ENCODE assay signal across 8 cellular contexts in the genomic region with DNA sequence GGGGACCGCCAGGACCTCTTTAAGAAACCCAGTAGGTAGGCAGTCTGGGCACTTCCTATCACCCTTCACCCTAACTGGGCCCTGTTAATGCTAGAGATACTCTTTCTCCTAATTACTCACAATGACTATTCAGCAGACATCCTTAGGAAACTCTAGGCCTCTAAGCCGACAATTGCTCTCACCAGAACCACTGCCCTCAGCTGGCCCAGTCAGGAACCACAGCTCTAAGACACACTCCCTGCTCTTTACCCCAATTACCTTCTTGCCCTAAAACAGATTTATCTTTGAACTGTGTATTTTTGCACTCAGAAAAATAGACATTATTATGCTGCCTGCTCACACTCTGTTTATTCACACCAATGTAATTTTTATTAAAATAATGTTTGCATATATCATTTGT.
A peak's percentile ranks its signal among the peaks of the same experiment; 100 is the strongest.
DNase-seq lines count a peak whose midpoint lies in the region; ATAC-seq and TF ChIP-seq lines count a peak whose summit lies in the region.

No MANE protein-coding gene starts in this region.

- H3K9me3 Mint-ChIP-seq in activated CD4-positive, alpha-beta memory T cell treated with anti-CD3 and anti-CD28 coated beads for 36 hours: no peaks in the 10 kb centered on the region
- peaks cover 2% of the 10 kb centered on the region for H3K9me3 Mint-ChIP-seq in activated CD4-positive, alpha-beta memory T cell treated with anti-CD3 and anti-CD28 coated beads, Interleukin-2, amount 10 ng/mL, durations not matched to agents 7 days and 5 days

- POLR2A ChIA-PET in activated CD4-positive, alpha-beta memory T cell treated with anti-CD3 and anti-CD28 coated beads for 36 hours (lab: Charles Lee): no interaction called here
- POLR2A ChIA-PET in activated CD4-positive, alpha-beta memory T cell treated with anti-CD3 and anti-CD28 coated beads, Interleukin-2, amount 10 ng/mL, durations not matched to agents 7 days and 5 days (lab: Charles Lee): no interaction called here

- H3K36me3 Mint-ChIP-seq in activated CD4-positive, alpha-beta memory T cell treated with anti-CD3 and anti-CD28 coated beads for 36 hours: no peaks in the 10 kb centered on the region
- no peaks in the 10 kb centered on the region for H3K36me3 Mint-ChIP-seq in activated CD4-positive, alpha-beta memory T cell treated with anti-CD3 and anti-CD28 coated beads, Interleukin-2, amount 10 ng/mL, durations not matched to agents 7 days and 5 days (ENCODE audit: low read depth)

- H3K27me3 Mint-ChIP-seq in activated CD4-positive, alpha-beta memory T cell treated with anti-CD3 and anti-CD28 coated beads for 36 hours: no peaks in the 10 kb centered on the region
- H3K27me3 Mint-ChIP-seq in activated CD4-positive, alpha-beta memory T cell treated with anti-CD3 and anti-CD28 coated beads, Interleukin-2, amount 10 ng/mL, durations not matched to agents 7 days and 5 days: peaks cover 2% of the 10 kb centered on the region

- peak; percentile 42; the same call in 1 of the 2 replicates for TF ChIP-seq CTCF in WI38 (IDR thresholded peaks at IDR 0.05; ENCODE audit: low read depth, low read length)

- no peak overlapping the region for H3K27ac Mint-ChIP-seq in activated CD4-positive, alpha-beta memory T cell treated with anti-CD3 and anti-CD28 coated beads for 36 hours
- no peak overlapping the region for H3K27ac Mint-ChIP-seq in activated CD4-positive, alpha-beta memory T cell treated with anti-CD3 and anti-CD28 coated beads, Interleukin-2, amount 10 ng/mL, durations not matched to agents 7 days and 5 days

- no peak overlapping the region for H3K4me3 Mint-ChIP-seq in activated CD4-positive, alpha-beta memory T cell treated with anti-CD3 and anti-CD28 coated beads for 36 hours
- H3K4me3 Mint-ChIP-seq in activated CD4-positive, alpha-beta memory T cell treated with anti-CD3 and anti-CD28 coated beads, Interleukin-2, amount 10 ng/mL, durations not matched to agents 7 days and 5 days: no peak overlapping the region

- peak; percentile 47 for ATAC-seq in HG02763 (IDR thresholded peaks at IDR 0.05; ENCODE audit: unreplicated experiment)
- peak; percentile 79 for ATAC-seq in left lobe of liver

- peak; percentile 35 for DNase-seq in activated CD4-positive, alpha-beta memory T cell treated with anti-CD3 and anti-CD28 coated beads for 36 hours
- no peak for DNase-seq in activated CD4-positive, alpha-beta memory T cell treated with anti-CD3 and anti-CD28 coated beads, Interleukin-2, amount 10 ng/mL, durations not matched to agents 7 days and 5 days
- DNase-seq in left lobe of liver (ENCODE audit: low spot score) (no peak), cerebellar nuclear complex (lab: John Stamatoyannopoulos, UW) (no peak), DMS153 (lab: John Stamatoyannopoulos, UW) (no peak), NCI-H2107 treated with DMSO at 0.1 percent for 48 hours (lab: John Stamatoyannopoulos, UW; ENCODE audit: unreplicated experiment) (no peak)

- H3K4me3 ChIP-seq in WI38 (ENCODE audit: low read depth, low read length): no peak overlapping the region

- intact Hi-C loops in activated CD4-positive, alpha-beta memory T cell treated with anti-CD3 and anti-CD28 coated beads for 36 hours (cut with micrococcal nuclease): loop anchor here (2.0 kb wide), 1 partner anchor 374 kb away; no protein-coding TSS in a partner anchor

- no peaks in the 10 kb centered on the region for H3K4me1 Mint-ChIP-seq in activated CD4-positive, alpha-beta memory T cell treated with anti-CD3 and anti-CD28 coated beads for 36 hours (ENCODE audit: low read depth)
- H3K4me1 Mint-ChIP-seq in activated CD4-positive, alpha-beta memory T cell treated with anti-CD3 and anti-CD28 coated beads, Interleukin-2, amount 10 ng/mL, durations not matched to agents 7 days and 5 days: no peaks in the 10 kb centered on the region

- CTCF ChIA-PET in activated CD4-positive, alpha-beta memory T cell treated with anti-CD3 and anti-CD28 coated beads for 36 hours (lab: Charles Lee): interaction anchor here (0.9 to 1.0 kb wide), 2 partner anchors 15 to 375 kb away, joined by 3 to 5 read pairs; no protein-coding TSS in a partner anchor
- CTCF ChIA-PET in activated CD4-positive, alpha-beta memory T cell treated with anti-CD3 and anti-CD28 coated beads, Interleukin-2, amount 10 ng/mL, durations not matched to agents 7 days and 5 days (lab: Charles Lee): no interaction called here
